8 cellular contexts compared by ENCODE assay signal in the genomic region with DNA sequence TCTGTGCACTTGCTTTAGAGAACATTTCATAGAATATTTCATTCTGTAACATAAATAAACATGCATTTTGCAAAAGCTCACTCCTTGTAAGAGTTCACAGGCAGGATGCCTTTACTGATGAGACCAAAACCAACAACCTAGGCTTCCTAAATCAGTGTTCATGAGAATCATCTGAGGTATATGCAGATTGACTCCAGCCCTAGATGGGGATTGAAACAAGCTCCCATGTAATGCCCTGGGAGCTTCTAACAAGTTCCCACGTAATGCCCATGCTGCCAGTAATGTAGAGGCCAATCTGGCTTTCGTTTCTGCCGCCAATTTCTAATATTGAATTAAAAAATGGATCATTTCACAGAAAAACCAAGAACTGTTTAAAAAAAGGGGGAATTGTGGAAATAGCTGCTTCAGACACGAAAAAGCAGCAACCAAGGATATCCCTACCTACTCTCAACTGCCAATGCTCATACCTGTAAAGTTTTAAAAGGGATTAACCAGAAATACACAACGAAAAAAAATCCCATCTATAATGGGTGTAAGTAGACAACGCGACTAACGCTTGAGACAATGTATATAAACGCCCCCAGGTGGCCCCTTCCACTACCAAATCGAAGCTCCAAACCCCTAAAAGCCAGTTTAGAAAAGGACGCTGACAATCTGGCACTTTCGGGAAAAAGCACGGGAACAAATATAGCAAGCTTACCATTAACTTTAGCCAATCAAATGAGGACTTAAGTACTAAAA.
DNase-seq lines count a peak whose midpoint lies in the region; TF ChIP-seq lines count a peak whose summit lies in the region.

No MANE protein-coding gene starts in this region.

- H3K36me3 ChIP-seq in ascending aorta = no peaks in the 10 kb centered on the region

- H3K27me3 Mint-ChIP-seq in neural crest cell (ENCODE audit: low read depth) = peaks cover 11% of the 10 kb centered on the region

- H3K27me3 ChIP-seq in ascending aorta = no peaks in the 10 kb centered on the region

- H3K4me1 ChIP-seq in ascending aorta = peaks cover 0 to 10% of the 10 kb centered on the region in 2 donors

- H3K9me3 ChIP-seq in ascending aorta = no peaks in the 10 kb centered on the region

- no peak overlapping the region for H3K27ac ChIP-seq in ascending aorta

- peak overlapping the region; percentile 97 for H3K27ac Mint-ChIP-seq in neural crest cell (ENCODE audit: unreplicated experiment)

- DNase-seq in GM10266 (ENCODE audit: extremely low spot score) = no peak
- peak; percentile 68 for DNase-seq in M059J (ENCODE audit: low read depth)
- peak; percentile 15 for DNase-seq in astrocyte of the hippocampus (ENCODE audit: low read depth, low spot score)
- DNase-seq in neural crest cell (ENCODE audit: low read depth, low spot score) = no peak
- DNase-seq in SW 1271 (lab: John Stamatoyannopoulos, UW) = no peak
- no peak for DNase-seq in NCI-H510A treated with DMSO at 0.1 percent for 48 hours (lab: John Stamatoyannopoulos, UW)
- no peak for DNase-seq in epidermal melanocyte (ENCODE audit: insufficient read length, low spot score)
- no peak for DNase-seq in ascending aorta (ENCODE audit: low spot score in 2 of 2)

- H3K4me3 Mint-ChIP-seq in neural crest cell = no peak overlapping the region

- peaks cover 3% of the 10 kb centered on the region for H3K36me3 Mint-ChIP-seq in neural crest cell (ENCODE audit: low read depth)

- H3K4me3 ChIP-seq in ascending aorta = peak overlapping the region in 1 of 2 donors; percentile 72

- intact Hi-C loops in ascending aorta (cut with DNase I) = loop anchor here (2.0 to 5.0 kb wide), 4 partner anchors 19 to 877 kb away; a partner anchor contains a TSS

- H3K4me1 Mint-ChIP-seq in neural crest cell = peaks cover 36% of the 10 kb centered on the region

- peak; percentile 27 for TF ChIP-seq CTCF in GM10266 (IDR thresholded peaks at IDR 0.05; ENCODE audit: control insufficient read depth, insufficient read depth, low read depth, missing control alignments)
- peak; percentile 20 for TF ChIP-seq CTCF in neural crest cell (conservative IDR thresholded peaks at IDR 0.05)
- TF ChIP-seq CTCF in ascending aorta (IDR thresholded peaks at IDR 0.05) = no peak

- no peaks in the 10 kb centered on the region for H3K9me3 Mint-ChIP-seq in neural crest cell

Comparison
In these comparisons a context has a peak if more than half of its experiments do, and no peak if none do; other contexts are left out.
1. DNase-seq: peak in M059J (single experiment) and astrocyte of the hippocampus (single experiment); none in GM10266 (single experiment), neural crest cell (single experiment), SW 1271 (0 of 2), NCI-H510A treated with DMSO at 0.1 percent for 48 hours (single experiment), epidermal melanocyte (single experiment) and ascending aorta (0 of 2).
2. CTCF ChIP-seq: peak in GM10266 (single experiment) and neural crest cell (single experiment); none in ascending aorta (0 of 3).